ENCODE assay signal across 1 cellular context in the genomic region with DNA sequence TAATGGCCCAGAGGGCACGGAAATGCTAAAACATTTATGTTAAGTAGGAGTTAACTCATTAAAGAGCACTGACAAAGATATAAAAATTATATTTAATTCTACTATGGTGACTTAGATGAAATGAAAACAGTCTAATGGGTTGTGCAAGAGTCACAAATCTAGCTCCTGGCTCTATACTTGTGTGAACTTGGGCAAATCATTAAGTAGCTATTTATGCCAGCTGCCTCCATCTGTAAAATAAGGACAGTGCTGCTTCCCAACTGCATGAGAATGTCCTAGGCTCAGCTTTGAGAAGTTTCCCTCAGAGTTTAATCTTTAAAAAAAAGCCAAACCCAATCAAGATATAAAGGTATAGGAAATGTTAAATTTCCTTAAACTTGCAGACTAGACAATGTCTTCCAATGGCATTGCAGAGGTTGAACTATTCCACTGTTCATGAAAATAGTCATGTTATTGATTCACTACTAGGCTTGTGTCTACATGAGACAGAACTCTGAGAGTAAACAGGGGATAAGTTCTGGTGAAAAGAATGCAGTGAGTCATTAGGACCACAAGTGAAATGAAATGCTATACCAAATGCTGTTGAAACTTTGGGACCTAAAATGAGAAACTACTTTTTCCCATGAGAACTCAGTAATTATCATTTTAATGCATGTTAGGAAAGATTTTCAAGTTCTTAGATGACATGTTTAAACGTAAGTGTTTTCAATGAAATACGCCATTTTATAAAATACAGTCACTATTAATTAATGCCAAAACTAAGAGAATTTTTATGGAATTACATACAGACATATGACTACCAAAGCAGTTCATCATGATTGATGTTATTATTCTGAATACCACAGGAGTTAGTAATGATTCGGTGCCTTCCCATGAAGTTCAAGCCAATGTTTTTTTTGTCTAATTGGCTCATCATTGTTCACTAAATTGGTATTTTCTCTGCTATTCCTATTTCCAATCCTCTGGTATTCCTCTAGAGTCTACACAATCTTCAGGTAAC.
TF ChIP-seq lines count a peak whose summit lies in the region.

No MANE protein-coding gene starts in this region.

TF ChIP-seq in HepG2, 621 proteins besides CTCF, POLR2A, EP300 and RAD21 (continued from another document and continues in another):
- TF ChIP-seq NR2F6 (IDR thresholded peaks at IDR 0.05), result no peak
- TF ChIP-seq NR2F6 (CRISPR knock-in tag; IDR thresholded peaks at IDR 0.05), result peak; percentile 30; the same call in 1 of the 2 replicates
- TF ChIP-seq, protein P1, sequence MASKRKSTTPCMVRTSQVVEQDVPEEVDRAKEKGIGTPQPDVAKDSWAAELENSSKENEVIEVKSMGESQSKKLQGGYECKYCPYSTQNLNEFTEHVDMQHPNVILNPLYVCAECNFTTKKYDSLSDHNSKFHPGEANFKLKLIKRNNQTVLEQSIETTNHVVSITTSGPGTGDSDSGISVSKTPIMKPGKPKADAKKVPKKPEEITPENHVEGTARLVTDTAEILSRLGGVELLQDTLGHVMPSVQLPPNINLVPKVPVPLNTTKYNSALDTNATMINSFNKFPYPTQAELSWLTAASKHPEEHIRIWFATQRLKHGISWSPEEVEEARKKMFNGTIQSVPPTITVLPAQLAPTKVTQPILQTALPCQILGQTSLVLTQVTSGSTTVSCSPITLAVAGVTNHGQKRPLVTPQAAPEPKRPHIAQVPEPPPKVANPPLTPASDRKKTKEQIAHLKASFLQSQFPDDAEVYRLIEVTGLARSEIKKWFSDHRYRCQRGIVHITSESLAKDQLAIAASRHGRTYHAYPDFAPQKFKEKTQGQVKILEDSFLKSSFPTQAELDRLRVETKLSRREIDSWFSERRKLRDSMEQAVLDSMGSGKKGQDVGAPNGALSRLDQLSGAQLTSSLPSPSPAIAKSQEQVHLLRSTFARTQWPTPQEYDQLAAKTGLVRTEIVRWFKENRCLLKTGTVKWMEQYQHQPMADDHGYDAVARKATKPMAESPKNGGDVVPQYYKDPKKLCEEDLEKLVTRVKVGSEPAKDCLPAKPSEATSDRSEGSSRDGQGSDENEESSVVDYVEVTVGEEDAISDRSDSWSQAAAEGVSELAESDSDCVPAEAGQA (IDR thresholded peaks at IDR 0.05; ENCODE audit: low read depth), result no peak
- TF ChIP-seq, protein P1 (CRISPR knock-in tag; IDR thresholded peaks at IDR 0.05; ENCODE audit: borderline replicate concordance), result no peak
- peak; percentile 86 for TF ChIP-seq ZNF3 (CRISPR knock-in tag; IDR thresholded peaks at IDR 0.05)
- TF ChIP-seq ISL2 (CRISPR knock-in tag; IDR thresholded peaks at IDR 0.05), result peak; percentile 77
- TF ChIP-seq, protein P2, sequence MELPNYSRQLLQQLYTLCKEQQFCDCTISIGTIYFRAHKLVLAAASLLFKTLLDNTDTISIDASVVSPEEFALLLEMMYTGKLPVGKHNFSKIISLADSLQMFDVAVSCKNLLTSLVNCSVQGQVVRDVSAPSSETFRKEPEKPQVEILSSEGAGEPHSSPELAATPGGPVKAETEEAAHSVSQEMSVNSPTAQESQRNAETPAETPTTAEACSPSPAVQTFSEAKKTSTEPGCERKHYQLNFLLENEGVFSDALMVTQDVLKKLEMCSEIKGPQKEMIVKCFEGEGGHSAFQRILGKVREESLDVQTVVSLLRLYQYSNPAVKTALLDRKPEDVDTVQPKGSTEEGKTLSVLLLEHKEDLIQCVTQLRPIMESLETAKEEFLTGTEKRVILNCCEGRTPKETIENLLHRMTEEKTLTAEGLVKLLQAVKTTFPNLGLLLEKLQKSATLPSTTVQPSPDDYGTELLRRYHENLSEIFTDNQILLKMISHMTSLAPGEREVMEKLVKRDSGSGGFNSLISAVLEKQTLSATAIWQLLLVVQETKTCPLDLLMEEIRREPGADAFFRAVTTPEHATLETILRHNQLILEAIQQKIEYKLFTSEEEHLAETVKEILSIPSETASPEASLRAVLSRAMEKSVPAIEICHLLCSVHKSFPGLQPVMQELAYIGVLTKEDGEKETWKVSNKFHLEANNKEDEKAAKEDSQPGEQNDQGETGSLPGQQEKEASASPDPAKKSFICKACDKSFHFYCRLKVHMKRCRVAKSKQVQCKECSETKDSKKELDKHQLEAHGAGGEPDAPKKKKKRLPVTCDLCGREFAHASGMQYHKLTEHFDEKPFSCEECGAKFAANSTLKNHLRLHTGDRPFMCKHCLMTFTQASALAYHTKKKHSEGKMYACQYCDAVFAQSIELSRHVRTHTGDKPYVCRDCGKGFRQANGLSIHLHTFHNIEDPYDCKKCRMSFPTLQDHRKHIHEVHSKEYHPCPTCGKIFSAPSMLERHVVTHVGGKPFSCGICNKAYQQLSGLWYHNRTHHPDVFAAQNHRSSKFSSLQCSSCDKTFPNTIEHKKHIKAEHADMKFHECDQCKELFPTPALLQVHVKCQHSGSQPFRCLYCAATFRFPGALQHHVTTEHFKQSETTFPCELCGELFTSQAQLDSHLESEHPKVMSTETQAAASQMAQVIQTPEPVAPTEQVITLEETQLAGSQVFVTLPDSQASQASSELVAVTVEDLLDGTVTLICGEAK (IDR thresholded peaks at IDR 0.05), result no peak
- TF ChIP-seq, protein P2 (CRISPR knock-in tag; IDR thresholded peaks at IDR 0.05), result no peak
- TF ChIP-seq, protein P3, sequence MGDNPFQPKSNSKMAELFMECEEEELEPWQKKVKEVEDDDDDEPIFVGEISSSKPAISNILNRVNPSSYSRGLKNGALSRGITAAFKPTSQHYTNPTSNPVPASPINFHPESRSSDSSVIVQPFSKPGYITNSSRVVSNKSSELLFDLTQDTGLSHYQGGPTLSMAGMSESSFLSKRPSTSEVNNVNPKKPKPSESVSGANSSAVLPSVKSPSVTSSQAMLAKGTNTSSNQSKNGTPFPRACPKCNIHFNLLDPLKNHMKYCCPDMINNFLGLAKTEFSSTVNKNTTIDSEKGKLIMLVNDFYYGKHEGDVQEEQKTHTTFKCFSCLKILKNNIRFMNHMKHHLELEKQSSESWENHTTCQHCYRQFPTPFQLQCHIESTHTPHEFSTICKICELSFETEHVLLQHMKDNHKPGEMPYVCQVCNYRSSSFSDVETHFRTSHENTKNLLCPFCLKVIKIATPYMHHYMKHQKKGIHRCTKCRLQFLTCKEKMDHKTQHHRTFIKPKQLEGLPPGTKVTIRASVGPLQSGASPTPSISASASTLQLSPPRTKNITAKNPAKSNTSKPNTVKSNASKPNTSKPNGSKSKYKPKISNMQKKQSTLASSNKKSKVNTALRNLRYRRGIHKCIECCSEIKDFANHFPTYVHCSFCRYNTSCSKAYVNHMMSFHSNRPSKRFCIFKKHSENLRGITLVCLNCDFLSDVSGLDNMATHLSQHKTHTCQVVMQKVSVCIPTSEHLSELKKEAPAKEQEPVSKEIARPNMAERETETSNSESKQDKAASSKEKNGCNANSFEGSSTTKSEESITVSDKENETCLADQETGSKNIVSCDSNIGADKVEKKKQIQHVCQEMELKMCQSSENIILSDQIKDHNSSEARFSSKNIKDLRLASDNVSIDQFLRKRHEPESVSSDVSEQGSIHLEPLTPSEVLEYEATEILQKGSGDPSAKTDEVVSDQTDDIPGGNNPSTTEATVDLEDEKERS (CRISPR knock-in tag; IDR thresholded peaks at IDR 0.05), result peak; percentile 83; the same call in 1 of the 2 replicates
- TF ChIP-seq AKAP8 (CRISPR knock-in tag; IDR thresholded peaks at IDR 0.05), result no peak
- TF ChIP-seq, protein P4, sequence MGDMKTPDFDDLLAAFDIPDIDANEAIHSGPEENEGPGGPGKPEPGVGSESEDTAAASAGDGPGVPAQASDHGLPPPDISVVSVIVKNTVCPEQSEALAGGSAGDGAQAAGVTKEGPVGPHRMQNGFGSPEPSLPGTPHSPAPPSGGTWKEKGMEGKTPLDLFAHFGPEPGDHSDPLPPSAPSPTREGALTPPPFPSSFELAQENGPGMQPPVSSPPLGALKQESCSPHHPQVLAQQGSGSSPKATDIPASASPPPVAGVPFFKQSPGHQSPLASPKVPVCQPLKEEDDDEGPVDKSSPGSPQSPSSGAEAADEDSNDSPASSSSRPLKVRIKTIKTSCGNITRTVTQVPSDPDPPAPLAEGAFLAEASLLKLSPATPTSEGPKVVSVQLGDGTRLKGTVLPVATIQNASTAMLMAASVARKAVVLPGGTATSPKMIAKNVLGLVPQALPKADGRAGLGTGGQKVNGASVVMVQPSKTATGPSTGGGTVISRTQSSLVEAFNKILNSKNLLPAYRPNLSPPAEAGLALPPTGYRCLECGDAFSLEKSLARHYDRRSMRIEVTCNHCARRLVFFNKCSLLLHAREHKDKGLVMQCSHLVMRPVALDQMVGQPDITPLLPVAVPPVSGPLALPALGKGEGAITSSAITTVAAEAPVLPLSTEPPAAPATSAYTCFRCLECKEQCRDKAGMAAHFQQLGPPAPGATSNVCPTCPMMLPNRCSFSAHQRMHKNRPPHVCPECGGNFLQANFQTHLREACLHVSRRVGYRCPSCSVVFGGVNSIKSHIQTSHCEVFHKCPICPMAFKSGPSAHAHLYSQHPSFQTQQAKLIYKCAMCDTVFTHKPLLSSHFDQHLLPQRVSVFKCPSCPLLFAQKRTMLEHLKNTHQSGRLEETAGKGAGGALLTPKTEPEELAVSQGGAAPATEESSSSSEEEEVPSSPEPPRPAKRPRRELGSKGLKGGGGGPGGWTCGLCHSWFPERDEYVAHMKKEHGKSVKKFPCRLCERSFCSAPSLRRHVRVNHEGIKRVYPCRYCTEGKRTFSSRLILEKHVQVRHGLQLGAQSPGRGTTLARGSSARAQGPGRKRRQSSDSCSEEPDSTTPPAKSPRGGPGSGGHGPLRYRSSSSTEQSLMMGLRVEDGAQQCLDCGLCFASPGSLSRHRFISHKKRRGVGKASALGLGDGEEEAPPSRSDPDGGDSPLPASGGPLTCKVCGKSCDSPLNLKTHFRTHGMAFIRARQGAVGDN (CRISPR knock-in tag; IDR thresholded peaks at IDR 0.05), result no peak
- TF ChIP-seq ONECUT2 (CRISPR knock-in tag; IDR thresholded peaks at IDR 0.05), result peak; percentile 89
- no peak for TF ChIP-seq CBFB (CRISPR knock-in tag; IDR thresholded peaks at IDR 0.05)
- peak; percentile 51 for TF ChIP-seq PHF5A (CRISPR knock-in tag; IDR thresholded peaks at IDR 0.05; ENCODE audit: low read depth, unreplicated experiment)
- TF ChIP-seq SOX6 (IDR thresholded peaks at IDR 0.05), result no peak
- peak; percentile 81 for TF ChIP-seq SOX6 (CRISPR knock-in tag; IDR thresholded peaks at IDR 0.05)
- TF ChIP-seq, protein P5, sequence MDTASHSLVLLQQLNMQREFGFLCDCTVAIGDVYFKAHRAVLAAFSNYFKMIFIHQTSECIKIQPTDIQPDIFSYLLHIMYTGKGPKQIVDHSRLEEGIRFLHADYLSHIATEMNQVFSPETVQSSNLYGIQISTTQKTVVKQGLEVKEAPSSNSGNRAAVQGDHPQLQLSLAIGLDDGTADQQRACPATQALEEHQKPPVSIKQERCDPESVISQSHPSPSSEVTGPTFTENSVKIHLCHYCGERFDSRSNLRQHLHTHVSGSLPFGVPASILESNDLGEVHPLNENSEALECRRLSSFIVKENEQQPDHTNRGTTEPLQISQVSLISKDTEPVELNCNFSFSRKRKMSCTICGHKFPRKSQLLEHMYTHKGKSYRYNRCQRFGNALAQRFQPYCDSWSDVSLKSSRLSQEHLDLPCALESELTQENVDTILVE (CRISPR knock-in tag; IDR thresholded peaks at IDR 0.05), result 0 out of 2 replicates have a peak, but pooled peaks have one; percentile 37
- no peak for TF ChIP-seq ZNF10 (CRISPR knock-in tag; IDR thresholded peaks at IDR 0.05; ENCODE audit: borderline replicate concordance, low read depth)
- TF ChIP-seq, protein P6, sequence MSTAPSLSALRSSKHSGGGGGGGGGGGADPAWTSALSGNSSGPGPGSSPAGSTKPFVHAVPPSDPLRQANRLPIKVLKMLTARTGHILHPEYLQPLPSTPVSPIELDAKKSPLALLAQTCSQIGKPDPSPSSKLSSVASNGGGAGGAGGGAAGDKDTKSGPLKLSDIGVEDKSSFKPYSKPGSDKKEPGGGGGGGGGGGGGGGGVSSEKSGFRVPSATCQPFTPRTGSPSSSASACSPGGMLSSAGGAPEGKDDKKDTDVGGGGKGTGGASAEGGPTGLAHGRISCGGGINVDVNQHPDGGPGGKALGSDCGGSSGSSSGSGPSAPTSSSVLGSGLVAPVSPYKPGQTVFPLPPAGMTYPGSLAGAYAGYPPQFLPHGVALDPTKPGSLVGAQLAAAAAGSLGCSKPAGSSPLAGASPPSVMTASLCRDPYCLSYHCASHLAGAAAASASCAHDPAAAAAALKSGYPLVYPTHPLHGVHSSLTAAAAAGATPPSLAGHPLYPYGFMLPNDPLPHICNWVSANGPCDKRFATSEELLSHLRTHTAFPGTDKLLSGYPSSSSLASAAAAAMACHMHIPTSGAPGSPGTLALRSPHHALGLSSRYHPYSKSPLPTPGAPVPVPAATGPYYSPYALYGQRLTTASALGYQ (CRISPR knock-in tag; IDR thresholded peaks at IDR 0.05), result peak; percentile 60; the same call in 1 of the 2 replicates
- no peak for TF ChIP-seq ZNF121 (CRISPR knock-in tag; IDR thresholded peaks at IDR 0.05)
- TF ChIP-seq SMAD3 (CRISPR knock-in tag; IDR thresholded peaks at IDR 0.05), result no peak
